Comparison of ENCODE assay signal across 13 cellular contexts in the genomic region with DNA sequence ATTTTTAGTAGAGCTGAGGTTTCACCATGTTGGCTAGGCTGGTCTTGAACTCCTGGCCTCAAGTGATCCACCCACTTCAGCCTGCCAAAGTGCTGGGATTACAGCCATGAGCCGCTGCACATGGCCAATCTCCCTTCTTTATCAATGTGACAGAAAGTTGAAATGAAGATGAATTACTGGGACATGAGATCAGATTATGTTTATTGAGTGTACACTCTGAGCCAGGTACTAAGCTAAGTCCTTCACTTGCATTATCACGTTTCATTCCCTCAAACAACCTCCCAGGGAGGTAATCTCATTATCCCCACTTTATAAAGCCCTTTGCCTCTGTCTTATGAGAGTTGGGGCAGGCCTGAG. TPM values are rescaled to one million over a fixed set of nuclear protein-coding genes. Genes with fewer than 3 reads are reported as not detected.
A peak's percentile ranks its signal among the peaks of the same experiment; 100 is the strongest.
DNase-seq lines count a peak whose midpoint lies in the region; ATAC-seq and TF ChIP-seq lines count a peak whose summit lies in the region.
"Had no signal": no experiment of that assay in that cellular context is flagged by ENCODE, and none has a peak within 500 bp of the region (broad histone marks: within the 10 kb centered on the region; RNA-seq: fewer than 3 reads in every experiment).

No MANE protein-coding gene starts in this region.

- H3K27ac ChIP-seq in colonic mucosa = no peak overlapping the region
- H3K27ac ChIP-seq: GM23248, PC-9 had no signal

- H3K4me1 Mint-ChIP-seq in T-helper 2 cell treated with Interferon-gamma antibody and Interleukin-4, amounts not matched to agents 5 μg/mL and 100 μg/mL, for 36 hours (ENCODE audit: low read depth) = peaks cover 87% of the 10 kb centered on the region
- peaks cover 94% of the 10 kb centered on the region for H3K4me1 Mint-ChIP-seq in activated CD8-positive, alpha-beta T cell treated with anti-CD3 and anti-CD28 coated beads, Interleukin-2, amount 10 ng/mL, durations not matched to agents 7 days and 5 days (ENCODE audit: low read depth)
- peaks cover 84 to 93% of the 10 kb centered on the region in 2 donors for H3K4me1 Mint-ChIP-seq in natural killer cell treated with Interleukin-12 subunit alpha and Interleukin-12 subunit beta and Interleukin-15 and Interleukin-18, amount 100 ng/mL, for 72 hours (ENCODE audit: low read depth in 2 of 2)

- no peak for ATAC-seq in activated CD8-positive, alpha-beta T cell treated with anti-CD3 and anti-CD28 coated beads, Interleukin-2, amount 10 ng/mL, durations not matched to agents 7 days and 5 days
- no peak for ATAC-seq in natural killer cell treated with Interleukin-12 subunit alpha and Interleukin-12 subunit beta and Interleukin-15 and Interleukin-18, amount 100 ng/mL, for 72 hours
- no peak for ATAC-seq in HG02610 (IDR thresholded peaks at IDR 0.05; ENCODE audit: unreplicated experiment)
- no peak for ATAC-seq in HG02981 (IDR thresholded peaks at IDR 0.05; ENCODE audit: unreplicated experiment)

- DNase-seq in T-helper 2 cell treated with Interferon-gamma antibody and Interleukin-4, amounts not matched to agents 5 μg/mL and 100 μg/mL, for 36 hours (ENCODE audit: low spot score) = no peak
- DNase-seq in T-helper 2 cell (no peak), colonic mucosa (no peak)
- no peak for DNase-seq in activated CD8-positive, alpha-beta T cell treated with anti-CD3 and anti-CD28 coated beads, Interleukin-2, amount 10 ng/mL, durations not matched to agents 7 days and 5 days
- DNase-seq in natural killer cell treated with Interleukin-12 subunit alpha and Interleukin-12 subunit beta and Interleukin-15 and Interleukin-18, amount 100 ng/mL, for 72 hours (ENCODE audit: low spot score) = no peak
- DNase-seq: Calu3, GM23248, NCI-H187 treated with DMSO at 0.1 percent for 48 hours, T-helper 9 cell had no signal

- H3K36me3 ChIP-seq in Loucy (ENCODE audit: insufficient read depth, low read length) (no peaks in the 10 kb centered on the region), colonic mucosa (no peaks in the 10 kb centered on the region)

- H3K9me3 ChIP-seq in Loucy (ENCODE audit: insufficient read depth, low read depth, low read length) (no peaks in the 10 kb centered on the region), colonic mucosa (no peaks in the 10 kb centered on the region)

- peak overlapping the region; percentile 92 for H3K27ac Mint-ChIP-seq in T-helper 2 cell treated with Interferon-gamma antibody and Interleukin-4, amounts not matched to agents 5 μg/mL and 100 μg/mL, for 36 hours
- H3K27ac Mint-ChIP-seq in activated CD8-positive, alpha-beta T cell treated with anti-CD3 and anti-CD28 coated beads, Interleukin-2, amount 10 ng/mL, durations not matched to agents 7 days and 5 days = peak overlapping the region; percentile 89
- peak overlapping the region; percentile 85 to 87 for H3K27ac Mint-ChIP-seq in natural killer cell treated with Interleukin-12 subunit alpha and Interleukin-12 subunit beta and Interleukin-15 and Interleukin-18, amount 100 ng/mL, for 72 hours

- CTCF ChIA-PET in activated CD8-positive, alpha-beta T cell treated with anti-CD3 and anti-CD28 coated beads, Interleukin-2, amount 10 ng/mL, durations not matched to agents 7 days and 5 days (lab: Charles Lee) = interaction anchor here (0.7 to 16.1 kb wide), 14 partner anchors 10 to 372 kb away, joined by 3 to 528 read pairs (median 4); a partner anchor contains a TSS

- TF ChIP-seq CTCF in Loucy (conservative IDR thresholded peaks at IDR 0.05; ENCODE audit: low read length) (no peak), colonic mucosa (IDR thresholded peaks at IDR 0.05) (no peak)

- H3K9me2 ChIP-seq in Loucy (replicated peaks; ENCODE audit: low read depth, low read length) = no peaks in the 10 kb centered on the region

- intact Hi-C loops in colonic mucosa (cut with DNase I) = loop anchor here (5.0 to 10.0 kb wide), 2 partner anchors 76 to 181 kb away; a partner anchor contains a TSS

- H3F3A ChIP-seq in Loucy (ENCODE audit: low read depth) = peaks cover 15% of the 10 kb centered on the region

- peak overlapping the region; percentile 77 for H3K4me3 Mint-ChIP-seq in T-helper 2 cell treated with Interferon-gamma antibody and Interleukin-4, amounts not matched to agents 5 μg/mL and 100 μg/mL, for 36 hours
- peak overlapping the region; percentile 65 for H3K4me3 Mint-ChIP-seq in activated CD8-positive, alpha-beta T cell treated with anti-CD3 and anti-CD28 coated beads, Interleukin-2, amount 10 ng/mL, durations not matched to agents 7 days and 5 days
- peak overlapping the region; percentile 76 for H3K4me3 Mint-ChIP-seq in natural killer cell treated with Interleukin-12 subunit alpha and Interleukin-12 subunit beta and Interleukin-15 and Interleukin-18, amount 100 ng/mL, for 72 hours

- H3K9me3 Mint-ChIP-seq in T-helper 2 cell treated with Interferon-gamma antibody and Interleukin-4, amounts not matched to agents 5 μg/mL and 100 μg/mL, for 36 hours = peaks cover 4% of the 10 kb centered on the region
- no peaks in the 10 kb centered on the region for H3K9me3 Mint-ChIP-seq in activated CD8-positive, alpha-beta T cell treated with anti-CD3 and anti-CD28 coated beads, Interleukin-2, amount 10 ng/mL, durations not matched to agents 7 days and 5 days (ENCODE audit: insufficient read depth)
- no peaks in the 10 kb centered on the region for H3K9me3 Mint-ChIP-seq in natural killer cell treated with Interleukin-12 subunit alpha and Interleukin-12 subunit beta and Interleukin-15 and Interleukin-18, amount 100 ng/mL, for 72 hours

- peaks cover 2% of the 10 kb centered on the region for H3K36me3 Mint-ChIP-seq in T-helper 2 cell treated with Interferon-gamma antibody and Interleukin-4, amounts not matched to agents 5 μg/mL and 100 μg/mL, for 36 hours (ENCODE audit: low read depth)
- peaks cover 9% of the 10 kb centered on the region for H3K36me3 Mint-ChIP-seq in activated CD8-positive, alpha-beta T cell treated with anti-CD3 and anti-CD28 coated beads, Interleukin-2, amount 10 ng/mL, durations not matched to agents 7 days and 5 days (ENCODE audit: low read depth)
- no peaks in the 10 kb centered on the region for H3K36me3 Mint-ChIP-seq in natural killer cell treated with Interleukin-12 subunit alpha and Interleukin-12 subunit beta and Interleukin-15 and Interleukin-18, amount 100 ng/mL, for 72 hours

- H4K20me1 ChIP-seq in Loucy (ENCODE audit: insufficient read depth, low read length, poor library complexity, severe bottlenecking) = no peaks in the 10 kb centered on the region

- no peaks in the 10 kb centered on the region for H3K27me3 ChIP-seq in Loucy (ENCODE audit: insufficient read depth, low read length, poor library complexity, severe bottlenecking)
- H3K27me3 ChIP-seq in colonic mucosa = no peaks in the 10 kb centered on the region

- H3K4me1 ChIP-seq in Loucy (ENCODE audit: insufficient read depth, low read length, poor library complexity, severe bottlenecking) (peaks cover 82% of the 10 kb centered on the region), colonic mucosa (peaks cover 4% of the 10 kb centered on the region)

- H3K4me3 ChIP-seq in Loucy (ENCODE audit: low read length, poor library complexity, severe bottlenecking) = peak overlapping the region; percentile 60
- H3K4me3 ChIP-seq in colonic mucosa = no peak overlapping the region
- H3K4me3 ChIP-seq: GM23248, PC-9 had no signal

- no peaks in the 10 kb centered on the region for H3K27me3 Mint-ChIP-seq in T-helper 2 cell treated with Interferon-gamma antibody and Interleukin-4, amounts not matched to agents 5 μg/mL and 100 μg/mL, for 36 hours (ENCODE audit: low read depth)
- H3K27me3 Mint-ChIP-seq in activated CD8-positive, alpha-beta T cell treated with anti-CD3 and anti-CD28 coated beads, Interleukin-2, amount 10 ng/mL, durations not matched to agents 7 days and 5 days (ENCODE audit: low read depth) = no peaks in the 10 kb centered on the region
- no peaks in the 10 kb centered on the region for H3K27me3 Mint-ChIP-seq in natural killer cell treated with Interleukin-12 subunit alpha and Interleukin-12 subunit beta and Interleukin-15 and Interleukin-18, amount 100 ng/mL, for 72 hours

- H3K4me2 ChIP-seq in Loucy (ENCODE audit: low read depth, low read length, poor library complexity, severe bottlenecking) = peak overlapping the region; percentile 80
- H3K4me2 ChIP-seq: PC-9 had no signal

- POLR2A ChIA-PET in activated CD8-positive, alpha-beta T cell treated with anti-CD3 and anti-CD28 coated beads, Interleukin-2, amount 10 ng/mL, durations not matched to agents 7 days and 5 days (lab: Charles Lee) = interaction anchor here (0.9 to 11.0 kb wide), 5 partner anchors 15 to 372 kb away, joined by 3 to 570 read pairs (median 4); a partner anchor contains a TSS

- H3K9ac ChIP-seq in Loucy (ENCODE audit: low read depth, low read length, poor library complexity, severe bottlenecking) (peak overlapping the region; percentile 76), colonic mucosa (ENCODE audit: low read depth in 2 of 2, low read length in 2 of 2) (no peak overlapping the region)
- H3K9ac ChIP-seq: GM23248 had no signal

- no peak overlapping the region for H2AFZ ChIP-seq in Loucy (ENCODE audit: low read length)
- H2AFZ ChIP-seq: GM23248, PC-9 had no signal

- peaks cover 8% of the 10 kb centered on the region; the same call in 1 of the 2 replicates for H3K79me2 ChIP-seq in Loucy (ENCODE audit: insufficient read depth, low read length)

RNA-seq across cellular contexts. Expression of a gene that starts 6.3 kb away (rescaled TPM):
- total RNA-seq in activated CD8-positive, alpha-beta T cell treated with anti-CD3 and anti-CD28 coated beads, Interleukin-2, amount 10 ng/mL, durations not matched to agents 7 days and 5 days = 10 to 100 TPM; 23.8 to 27.0 TPM
- 10 to 100 TPM in 1 of 2 donors, 1 to 10 TPM in 1; 4.3 to 30.6 TPM for total RNA-seq in natural killer cell treated with Interleukin-12 subunit alpha and Interleukin-12 subunit beta and Interleukin-15 and Interleukin-18, amount 100 ng/mL, for 72 hours
- total RNA-seq in colonic mucosa = under 1 TPM; 0.49 to 0.53 TPM
- total RNA-seq: GM23248, PC-9 had no signal

RNA-seq across cellular contexts. Expression of a gene that starts 20.8 kb away (rescaled TPM):
- 100 to 1,000 TPM; 262 to 275 TPM for total RNA-seq in activated CD8-positive, alpha-beta T cell treated with anti-CD3 and anti-CD28 coated beads, Interleukin-2, amount 10 ng/mL, durations not matched to agents 7 days and 5 days
- 100 to 1,000 TPM; 103 to 118 TPM for total RNA-seq in natural killer cell treated with Interleukin-12 subunit alpha and Interleukin-12 subunit beta and Interleukin-15 and Interleukin-18, amount 100 ng/mL, for 72 hours
- 10 to 100 TPM; 51.0 to 65.2 TPM for total RNA-seq in colonic mucosa
